Comparison of ENCODE assay signal across 19 cellular contexts in the genomic region with DNA sequence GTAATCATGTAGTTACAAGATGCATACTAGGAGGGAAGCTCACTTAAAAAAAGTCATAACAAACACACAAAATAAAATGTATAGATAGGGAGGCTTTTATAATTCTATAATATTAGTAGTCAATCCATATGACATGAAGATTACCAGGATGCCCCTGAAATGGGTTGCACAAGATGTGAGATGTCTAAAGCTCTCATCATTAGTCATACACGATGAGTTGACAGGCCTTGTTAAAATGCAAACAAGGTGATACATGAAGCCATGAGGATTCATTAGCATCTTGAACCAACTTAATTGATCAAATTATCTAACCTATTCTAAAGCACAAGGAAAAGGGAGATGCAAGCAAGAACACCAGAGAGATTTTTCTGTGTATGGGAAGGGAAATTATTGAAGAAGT.
"Had no signal": no experiment of that assay in that cellular context is flagged by ENCODE, and none has a peak within 500 bp of the region (broad histone marks: within the 10 kb centered on the region; RNA-seq: fewer than 3 reads in every experiment).

No MANE protein-coding gene starts in this region.

- H3K4me3 ChIP-seq: ascending aorta, lung, upper lobe of right lung had no signal

- H3K4me1 ChIP-seq: ascending aorta, upper lobe of right lung had no signal

- H3K9me3 ChIP-seq: ascending aorta, upper lobe of right lung had no signal

- H3K36me3 ChIP-seq: ascending aorta, upper lobe of right lung, WERI-Rb-1 had no signal

- DNase-seq: activated CD4-positive, alpha-beta T cell treated with anti-CD3 and anti-CD28 coated beads for 1 hour; activated CD8-positive, alpha-beta memory T cell treated with anti-CD3 and anti-CD28 coated beads for 24 hours; activated CD8-positive, alpha-beta memory T cell treated with anti-CD3 and anti-CD28 coated beads, Interleukin-2, amount 50 U/mL, for 48 hours; activated effector memory CD4-positive, alpha-beta T cell treated with anti-CD3 and anti-CD28 coated beads, Interleukin-2, amount 50 U/mL, for 16 hours; activated naive CD4-positive, alpha-beta T cell treated with anti-CD3 and anti-CD28 coated beads, Interleukin-2, amount 50 U/mL, for 16 hours; activated T-cell treated with anti-CD3 and anti-CD28 coated beads, Interleukin-2, amount 50 U/mL, for 72 hours; cerebellar nuclear complex; cortex of kidney; foreskin melanocyte; glutamatergic neuron; hippocampal formation; midbrain; nucleus accumbens; stimulated activated CD8-positive, alpha-beta memory T cell treated with anti-CD3 and anti-CD28 coated beads, Interleukin-4, amount 100 ng/mL, for 48 hours; stimulated activated naive CD4-positive, alpha-beta T cell; upper lobe of right lung; WERI-Rb-1 had no signal

- H3K27ac ChIP-seq: ascending aorta, upper lobe of right lung, WERI-Rb-1 had no signal

- H3K27me3 ChIP-seq: ascending aorta, upper lobe of right lung had no signal
